In genomic region chr1:24981632-24982007, GRCh38 we compare ENCODE assay signal across 15 cellular contexts. TPM values are rescaled to one million over a fixed set of nuclear protein-coding genes. Genes with fewer than 3 reads are reported as not detected.
A peak's percentile ranks its signal among the peaks of the same experiment; 100 is the strongest.
DNase-seq lines count a peak whose midpoint lies in the region; ATAC-seq lines count a peak whose summit lies in the region.
"Had no signal": no experiment of that assay in that cellular context is flagged by ENCODE, and none has a peak within 500 bp of the region (broad histone marks: within the 10 kb centered on the region; RNA-seq: fewer than 3 reads in every experiment).

No MANE protein-coding gene starts in this region.

- no peak overlapping the region for H3K4me3 Mint-ChIP-seq in activated CD4-positive, alpha-beta memory T cell treated with anti-CD3 and anti-CD28 coated beads, Interleukin-2, amount 10 ng/mL, durations not matched to agents 7 days and 5 days
- peak overlapping the region; percentile 58 for H3K4me3 Mint-ChIP-seq in central memory CD8-positive, alpha-beta T cell
- H3K4me3 Mint-ChIP-seq in stimulated activated memory B cell treated with anti-CD40 and anti-IgM and Interleukin-4, amounts not matched to agents 10 μg/mL and 1 μg/mL and 100 μg/mL, for 72 hours = no peak overlapping the region

- DNase-seq in activated CD8-positive, alpha-beta memory T cell treated with anti-CD3 and anti-CD28 coated beads for 24 hours = peak; percentile 80
- no peak for DNase-seq in activated CD8-positive, alpha-beta memory T cell treated with anti-CD3 and anti-CD28 coated beads, Interleukin-2, amount 50 U/mL, for 48 hours
- DNase-seq in activated CD4-positive, alpha-beta memory T cell treated with anti-CD3 and anti-CD28 coated beads, Interleukin-2, amount 10 ng/mL, durations not matched to agents 7 days and 5 days = no peak
- no peak for DNase-seq in central memory CD8-positive, alpha-beta T cell (ENCODE audit: low spot score in 2 of 2)
- DNase-seq in NCI-H524 (lab: John Stamatoyannopoulos, UW) (no peak), GF-D8 (lab: John Stamatoyannopoulos, UW) (no peak)
- DNase-seq: 8988T, cerebellar nuclear complex, Kasumi-1, midbrain, NCI-H1694 treated with DMSO at 0.1 percent for 48 hours, trophoblast cell had no signal

- peaks cover 10% of the 10 kb centered on the region for H3K36me3 Mint-ChIP-seq in activated CD4-positive, alpha-beta memory T cell treated with anti-CD3 and anti-CD28 coated beads, Interleukin-2, amount 10 ng/mL, durations not matched to agents 7 days and 5 days (ENCODE audit: low read depth)
- H3K36me3 Mint-ChIP-seq in central memory CD8-positive, alpha-beta T cell (ENCODE audit: insufficient read depth) = peaks cover 11% of the 10 kb centered on the region
- H3K36me3 Mint-ChIP-seq in stimulated activated memory B cell treated with anti-CD40 and anti-IgM and Interleukin-4, amounts not matched to agents 10 μg/mL and 1 μg/mL and 100 μg/mL, for 72 hours = peaks cover 4% of the 10 kb centered on the region

- H3K27me3 Mint-ChIP-seq in activated CD4-positive, alpha-beta memory T cell treated with anti-CD3 and anti-CD28 coated beads, Interleukin-2, amount 10 ng/mL, durations not matched to agents 7 days and 5 days = peaks cover 18% of the 10 kb centered on the region
- no peaks in the 10 kb centered on the region for H3K27me3 Mint-ChIP-seq in central memory CD8-positive, alpha-beta T cell
- no peaks in the 10 kb centered on the region for H3K27me3 Mint-ChIP-seq in stimulated activated memory B cell treated with anti-CD40 and anti-IgM and Interleukin-4, amounts not matched to agents 10 μg/mL and 1 μg/mL and 100 μg/mL, for 72 hours

- no peak for ATAC-seq in central memory CD8-positive, alpha-beta T cell (replicated peaks; ENCODE audit: extremely low read depth, poor library complexity, severe bottlenecking)
- no peak for ATAC-seq in stimulated activated memory B cell treated with anti-CD40 and anti-IgM and Interleukin-4, amounts not matched to agents 10 μg/mL and 1 μg/mL and 100 μg/mL, for 72 hours
- ATAC-seq in HG02571 (IDR thresholded peaks at IDR 0.05; ENCODE audit: unreplicated experiment) = no peak

- CTCF ChIA-PET in activated CD4-positive, alpha-beta memory T cell treated with anti-CD3 and anti-CD28 coated beads, Interleukin-2, amount 10 ng/mL, durations not matched to agents 7 days and 5 days (lab: Charles Lee) = interaction anchor here (0.7 to 3.7 kb wide), 5 partner anchors 10 to 166 kb away, joined by 3 to 14 read pairs (median 3); no protein-coding TSS in a partner anchor

- H3K9me3 Mint-ChIP-seq in activated CD4-positive, alpha-beta memory T cell treated with anti-CD3 and anti-CD28 coated beads, Interleukin-2, amount 10 ng/mL, durations not matched to agents 7 days and 5 days = peaks cover 9% of the 10 kb centered on the region
- peaks cover 4% of the 10 kb centered on the region for H3K9me3 Mint-ChIP-seq in central memory CD8-positive, alpha-beta T cell
- H3K9me3 Mint-ChIP-seq in stimulated activated memory B cell treated with anti-CD40 and anti-IgM and Interleukin-4, amounts not matched to agents 10 μg/mL and 1 μg/mL and 100 μg/mL, for 72 hours = peaks cover 3% of the 10 kb centered on the region

- POLR2A ChIA-PET in activated CD4-positive, alpha-beta memory T cell treated with anti-CD3 and anti-CD28 coated beads, Interleukin-2, amount 10 ng/mL, durations not matched to agents 7 days and 5 days (lab: Charles Lee) = interaction anchor here (0.9 to 1.2 kb wide), 3 partner anchors 17 to 58 kb away, joined by 3 to 5 read pairs (median 3); no protein-coding TSS in a partner anchor

- peaks cover 89% of the 10 kb centered on the region for H3K4me1 Mint-ChIP-seq in activated CD4-positive, alpha-beta memory T cell treated with anti-CD3 and anti-CD28 coated beads, Interleukin-2, amount 10 ng/mL, durations not matched to agents 7 days and 5 days
- peaks cover 81% of the 10 kb centered on the region for H3K4me1 Mint-ChIP-seq in central memory CD8-positive, alpha-beta T cell
- H3K4me1 Mint-ChIP-seq in stimulated activated memory B cell treated with anti-CD40 and anti-IgM and Interleukin-4, amounts not matched to agents 10 μg/mL and 1 μg/mL and 100 μg/mL, for 72 hours = peaks cover 9% of the 10 kb centered on the region

- H3K27ac Mint-ChIP-seq in activated CD4-positive, alpha-beta memory T cell treated with anti-CD3 and anti-CD28 coated beads, Interleukin-2, amount 10 ng/mL, durations not matched to agents 7 days and 5 days = peak overlapping the region; percentile 53
- H3K27ac Mint-ChIP-seq in central memory CD8-positive, alpha-beta T cell (ENCODE audit: low read depth) = peak overlapping the region; percentile 83
- peak overlapping the region; percentile 59 for H3K27ac Mint-ChIP-seq in stimulated activated memory B cell treated with anti-CD40 and anti-IgM and Interleukin-4, amounts not matched to agents 10 μg/mL and 1 μg/mL and 100 μg/mL, for 72 hours

RNA-seq across cellular contexts. Expression of gene RUNX3, which starts 51.5 kb away (rescaled TPM):
- total RNA-seq in activated CD4-positive, alpha-beta memory T cell treated with anti-CD3 and anti-CD28 coated beads, Interleukin-2, amount 10 ng/mL, durations not matched to agents 7 days and 5 days = 100 to 1,000 TPM; 177 to 183 TPM
- total RNA-seq: NCI-H460 had no signal
